In the genomic region with DNA sequence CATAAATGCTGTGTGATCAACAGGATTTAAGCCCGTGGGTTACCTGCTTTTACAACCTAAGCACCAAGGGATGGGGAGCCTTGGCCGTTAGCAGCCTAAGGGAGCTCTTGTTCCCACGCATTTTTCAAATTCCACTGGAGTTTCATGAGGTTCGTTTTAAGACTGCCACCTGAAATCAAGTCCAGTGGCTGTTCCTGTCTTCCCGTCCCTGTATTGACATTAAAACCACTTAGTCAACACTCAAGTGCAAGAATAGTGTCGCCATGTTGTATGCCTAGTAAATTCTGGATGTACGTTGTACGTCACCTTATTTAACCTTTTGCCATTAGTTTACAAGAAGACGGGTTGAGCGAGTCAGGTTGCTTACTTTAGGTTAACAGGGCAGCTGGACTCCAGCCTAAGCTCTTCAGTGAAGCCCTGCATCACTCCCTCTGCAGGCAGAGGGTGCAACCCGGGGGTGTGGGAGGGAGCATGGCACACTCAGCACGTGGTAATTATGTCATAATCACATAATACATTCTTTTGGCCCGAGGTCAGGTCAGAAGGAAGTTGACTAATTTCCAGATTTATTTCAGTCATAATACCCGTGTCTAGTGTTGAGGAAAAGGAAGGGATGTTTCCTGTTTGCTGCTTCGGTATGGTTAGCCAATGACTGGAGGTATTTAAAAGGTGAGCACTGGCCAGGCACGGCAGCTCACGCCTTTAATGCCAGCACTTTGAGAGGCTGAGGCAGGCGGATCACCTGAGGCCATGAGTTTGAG, we compare ENCODE assay signal across 1 cellular context.
TF ChIP-seq lines count a peak whose summit lies in the region.

No MANE protein-coding gene starts in this region.

TF ChIP-seq in HepG2, 621 proteins besides CTCF, POLR2A, EP300 and RAD21 (continued from another document and continues in another):
- TF ChIP-seq ZBTB40 (IDR thresholded peaks at IDR 0.05) (no peak), ZBTB40 (CRISPR knock-in tag; IDR thresholded peaks at IDR 0.05) (no peak), MED13 (CRISPR knock-in tag; IDR thresholded peaks at IDR 0.05) (no peak), BCL6 (CRISPR knock-in tag; IDR thresholded peaks at IDR 0.05) (0 out of 2 replicates have a peak, but pooled peaks have one; percentile 18), ZNF562 (CRISPR knock-in tag; IDR thresholded peaks at IDR 0.05; ENCODE audit: borderline replicate concordance) (no peak), HNRNPLL (IDR thresholded peaks at IDR 0.05; ENCODE audit: low read depth, low read length, poor library complexity, severe bottlenecking) (no peak), EEA1 (CRISPR knock-in tag; IDR thresholded peaks at IDR 0.05; ENCODE audit: borderline replicate concordance) (no peak), ARID3A (IDR thresholded peaks at IDR 0.05; ENCODE audit: low read depth, low read length) (peak; percentile 9; the same call in 1 of the 2 replicates), YEATS4 (CRISPR knock-in tag; IDR thresholded peaks at IDR 0.05; ENCODE audit: borderline replicate concordance) (0 out of 2 replicates have a peak, but pooled peaks have one; percentile 28), PRMT3 (CRISPR knock-in tag; IDR thresholded peaks at IDR 0.05; ENCODE audit: borderline replicate concordance, low read depth) (no peak), NFYC (CRISPR knock-in tag; IDR thresholded peaks at IDR 0.05) (no peak), ZNF746 (CRISPR knock-in tag; IDR thresholded peaks at IDR 0.05) (no peak), ZSCAN22 (CRISPR knock-in tag; IDR thresholded peaks at IDR 0.05) (no peak), ARID5B (CRISPR knock-in tag; IDR thresholded peaks at IDR 0.05) (0 out of 2 replicates have a peak, but pooled peaks have one; percentile 10), SOX6 (IDR thresholded peaks at IDR 0.05) (no peak), SOX6 (CRISPR knock-in tag; IDR thresholded peaks at IDR 0.05) (peak; percentile 45; the same call in 1 of the 2 replicates), SALL1 (CRISPR knock-in tag; IDR thresholded peaks at IDR 0.05) (peak; percentile 67), ZNF20 (CRISPR knock-in tag; IDR thresholded peaks at IDR 0.05) (no peak), RCOR2 (CRISPR knock-in tag; IDR thresholded peaks at IDR 0.05) (no peak), NFRKB (IDR thresholded peaks at IDR 0.05) (no peak), RXRB (CRISPR knock-in tag; IDR thresholded peaks at IDR 0.05; ENCODE audit: borderline replicate concordance) (peak; percentile 74; the same call in 1 of the 2 replicates), KDM3A (CRISPR knock-in tag; IDR thresholded peaks at IDR 0.05; ENCODE audit: low read depth) (no peak), DPF2 (CRISPR knock-in tag; IDR thresholded peaks at IDR 0.05; ENCODE audit: borderline replicate concordance, low read depth) (no peak)
- TF ChIP-seq, protein P1, sequence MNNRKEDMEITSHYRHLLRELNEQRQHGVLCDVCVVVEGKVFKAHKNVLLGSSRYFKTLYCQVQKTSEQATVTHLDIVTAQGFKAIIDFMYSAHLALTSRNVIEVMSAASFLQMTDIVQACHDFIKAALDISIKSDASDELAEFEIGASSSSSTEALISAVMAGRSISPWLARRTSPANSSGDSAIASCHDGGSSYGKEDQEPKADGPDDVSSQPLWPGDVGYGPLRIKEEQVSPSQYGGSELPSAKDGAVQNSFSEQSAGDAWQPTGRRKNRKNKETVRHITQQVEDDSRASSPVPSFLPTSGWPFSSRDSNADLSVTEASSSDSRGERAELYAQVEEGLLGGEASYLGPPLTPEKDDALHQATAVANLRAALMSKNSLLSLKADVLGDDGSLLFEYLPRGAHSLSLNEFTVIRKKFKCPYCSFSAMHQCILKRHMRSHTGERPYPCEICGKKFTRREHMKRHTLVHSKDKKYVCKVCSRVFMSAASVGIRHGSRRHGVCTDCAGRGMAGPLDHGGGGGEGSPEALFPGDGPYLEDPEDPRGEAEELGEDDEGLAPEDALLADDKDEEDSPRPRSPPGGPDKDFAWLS (CRISPR knock-in tag; IDR thresholded peaks at IDR 0.05; ENCODE audit: borderline replicate concordance) = no peak
- TF ChIP-seq, protein P2, sequence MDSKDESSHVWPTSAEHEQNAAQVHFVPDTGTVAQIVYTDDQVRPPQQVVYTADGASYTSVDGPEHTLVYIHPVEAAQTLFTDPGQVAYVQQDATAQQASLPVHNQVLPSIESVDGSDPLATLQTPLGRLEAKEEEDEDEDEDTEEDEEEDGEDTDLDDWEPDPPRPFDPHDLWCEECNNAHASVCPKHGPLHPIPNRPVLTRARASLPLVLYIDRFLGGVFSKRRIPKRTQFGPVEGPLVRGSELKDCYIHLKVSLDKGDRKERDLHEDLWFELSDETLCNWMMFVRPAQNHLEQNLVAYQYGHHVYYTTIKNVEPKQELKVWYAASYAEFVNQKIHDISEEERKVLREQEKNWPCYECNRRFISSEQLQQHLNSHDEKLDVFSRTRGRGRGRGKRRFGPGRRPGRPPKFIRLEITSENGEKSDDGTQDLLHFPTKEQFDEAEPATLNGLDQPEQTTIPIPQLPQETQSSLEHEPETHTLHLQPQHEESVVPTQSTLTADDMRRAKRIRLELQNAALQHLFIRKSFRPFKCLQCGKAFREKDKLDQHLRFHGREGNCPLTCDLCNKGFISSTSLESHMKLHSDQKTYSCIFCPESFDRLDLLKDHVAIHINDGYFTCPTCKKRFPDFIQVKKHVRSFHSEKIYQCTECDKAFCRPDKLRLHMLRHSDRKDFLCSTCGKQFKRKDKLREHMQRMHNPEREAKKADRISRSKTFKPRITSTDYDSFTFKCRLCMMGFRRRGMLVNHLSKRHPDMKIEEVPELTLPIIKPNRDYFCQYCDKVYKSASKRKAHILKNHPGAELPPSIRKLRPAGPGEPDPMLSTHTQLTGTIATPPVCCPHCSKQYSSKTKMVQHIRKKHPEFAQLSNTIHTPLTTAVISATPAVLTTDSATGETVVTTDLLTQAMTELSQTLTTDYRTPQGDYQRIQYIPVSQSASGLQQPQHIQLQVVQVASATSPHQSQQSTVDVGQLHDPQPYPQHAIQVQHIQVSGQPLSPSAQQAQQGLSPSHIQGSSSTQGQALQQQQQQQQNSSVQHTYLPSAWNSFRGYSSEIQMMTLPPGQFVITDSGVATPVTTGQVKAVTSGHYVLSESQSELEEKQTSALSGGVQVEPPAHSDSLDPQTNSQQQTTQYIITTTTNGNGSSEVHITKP (CRISPR knock-in tag; IDR thresholded peaks at IDR 0.05; ENCODE audit: low read depth) = no peak
- TF ChIP-seq, protein P3, sequence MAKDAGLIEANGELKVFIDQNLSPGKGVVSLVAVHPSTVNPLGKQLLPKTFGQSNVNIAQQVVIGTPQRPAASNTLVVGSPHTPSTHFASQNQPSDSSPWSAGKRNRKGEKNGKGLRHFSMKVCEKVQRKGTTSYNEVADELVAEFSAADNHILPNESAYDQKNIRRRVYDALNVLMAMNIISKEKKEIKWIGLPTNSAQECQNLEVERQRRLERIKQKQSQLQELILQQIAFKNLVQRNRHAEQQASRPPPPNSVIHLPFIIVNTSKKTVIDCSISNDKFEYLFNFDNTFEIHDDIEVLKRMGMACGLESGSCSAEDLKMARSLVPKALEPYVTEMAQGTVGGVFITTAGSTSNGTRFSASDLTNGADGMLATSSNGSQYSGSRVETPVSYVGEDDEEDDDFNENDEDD (CRISPR knock-in tag; IDR thresholded peaks at IDR 0.05; ENCODE audit: borderline replicate concordance) = no peak
- TF ChIP-seq, protein P4, sequence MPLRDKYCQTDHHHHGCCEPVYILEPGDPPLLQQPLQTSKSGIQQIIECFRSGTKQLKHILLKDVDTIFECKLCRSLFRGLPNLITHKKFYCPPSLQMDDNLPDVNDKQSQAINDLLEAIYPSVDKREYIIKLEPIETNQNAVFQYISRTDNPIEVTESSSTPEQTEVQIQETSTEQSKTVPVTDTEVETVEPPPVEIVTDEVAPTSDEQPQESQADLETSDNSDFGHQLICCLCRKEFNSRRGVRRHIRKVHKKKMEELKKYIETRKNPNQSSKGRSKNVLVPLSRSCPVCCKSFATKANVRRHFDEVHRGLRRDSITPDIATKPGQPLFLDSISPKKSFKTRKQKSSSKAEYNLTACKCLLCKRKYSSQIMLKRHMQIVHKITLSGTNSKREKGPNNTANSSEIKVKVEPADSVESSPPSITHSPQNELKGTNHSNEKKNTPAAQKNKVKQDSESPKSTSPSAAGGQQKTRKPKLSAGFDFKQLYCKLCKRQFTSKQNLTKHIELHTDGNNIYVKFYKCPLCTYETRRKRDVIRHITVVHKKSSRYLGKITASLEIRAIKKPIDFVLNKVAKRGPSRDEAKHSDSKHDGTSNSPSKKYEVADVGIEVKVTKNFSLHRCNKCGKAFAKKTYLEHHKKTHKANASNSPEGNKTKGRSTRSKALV (CRISPR knock-in tag; IDR thresholded peaks at IDR 0.05) = no peak
